Comparison of ENCODE assay signal across 1 cellular context in the genomic region with DNA sequence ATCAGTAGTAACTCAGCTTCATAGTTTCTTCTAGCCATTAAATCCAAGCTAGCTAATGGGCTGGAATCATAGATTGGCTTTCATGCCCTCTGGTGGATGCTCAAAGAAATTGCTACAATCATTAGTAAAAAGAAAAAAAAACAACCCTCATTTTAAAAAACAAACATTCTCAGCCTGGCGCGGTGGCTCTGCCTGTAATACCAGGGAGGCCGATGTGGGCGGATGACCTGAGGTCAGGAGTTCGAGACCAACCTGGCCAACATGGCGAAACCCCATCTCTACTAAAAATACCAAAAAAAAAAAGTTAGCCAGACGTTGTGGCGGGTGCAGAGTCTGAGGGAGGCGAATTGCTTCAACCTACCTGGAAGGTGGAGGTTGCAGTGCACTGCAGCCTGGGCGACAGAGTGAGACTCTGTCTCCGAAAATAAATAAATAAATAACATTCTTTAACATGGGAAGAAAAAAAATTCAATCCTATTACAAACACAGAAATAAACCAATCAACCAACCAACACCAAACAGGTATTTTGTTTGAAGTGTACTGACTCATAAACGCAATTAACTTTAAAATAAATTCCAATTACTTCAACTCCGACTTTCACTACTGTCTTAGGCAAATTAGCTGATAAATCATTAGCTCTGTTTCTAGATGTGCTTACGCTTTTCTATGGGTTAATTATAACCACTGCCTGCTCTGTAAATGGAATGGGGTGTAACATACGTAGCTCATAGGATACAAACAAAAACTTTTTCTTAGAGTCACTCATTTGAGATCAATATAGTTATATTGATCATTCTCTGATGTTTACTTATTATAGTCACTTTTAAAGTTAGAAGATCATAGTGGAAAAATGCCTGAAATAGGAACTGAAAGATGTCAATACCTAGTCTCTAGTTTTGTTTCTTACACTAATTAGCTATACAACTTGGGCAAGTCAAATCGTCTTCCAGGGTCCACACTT.
TF ChIP-seq lines count a peak whose summit lies in the region.

No MANE protein-coding gene starts in this region.

TF ChIP-seq in HepG2, 621 proteins besides CTCF, POLR2A, EP300 and RAD21 (continued from another document and continues in another):
- TF ChIP-seq ZNF124 (CRISPR knock-in tag; IDR thresholded peaks at IDR 0.05) (no peak), SP1 (IDR thresholded peaks at IDR 0.05) (no peak), SP1 (CRISPR knock-in tag; IDR thresholded peaks at IDR 0.05) (no peak), ZSCAN30 (CRISPR knock-in tag; IDR thresholded peaks at IDR 0.05) (no peak), RFXAP (CRISPR knock-in tag; IDR thresholded peaks at IDR 0.05; ENCODE audit: borderline replicate concordance) (no peak), ISX (CRISPR knock-in tag; conservative IDR thresholded peaks at IDR 0.05) (no peak), STAT5B (CRISPR knock-in tag; IDR thresholded peaks at IDR 0.05) (no peak), ZNF749 (CRISPR knock-in tag; IDR thresholded peaks at IDR 0.05; ENCODE audit: borderline replicate concordance) (no peak), CHD4 (IDR thresholded peaks at IDR 0.05; ENCODE audit: borderline replicate concordance, low read length) (peak; percentile 94; the same call in 1 of the 2 replicates), KDM1A (CRISPR knock-in tag; IDR thresholded peaks at IDR 0.05) (peak; percentile 35; the same call in 1 of the 2 replicates), ZNF616 (CRISPR knock-in tag; IDR thresholded peaks at IDR 0.05; ENCODE audit: low read depth) (no peak), ZFX (CRISPR knock-in tag; IDR thresholded peaks at IDR 0.05; ENCODE audit: low read depth) (no peak; the same call in 1 of the 2 replicates), ZMYM2 (CRISPR knock-in tag; IDR thresholded peaks at IDR 0.05) (peak; percentile 96), SSRP1 (CRISPR knock-in tag; IDR thresholded peaks at IDR 0.05) (peak; percentile 84; the same call in 1 of the 2 replicates), SOX6 (IDR thresholded peaks at IDR 0.05) (no peak), SOX6 (CRISPR knock-in tag; IDR thresholded peaks at IDR 0.05) (peak; percentile 58), IKZF4 (CRISPR knock-in tag; IDR thresholded peaks at IDR 0.05; ENCODE audit: borderline replicate concordance, low read depth, not compliant biosample characterization) (no peak), ZBTB42 (CRISPR knock-in tag; IDR thresholded peaks at IDR 0.05) (no peak), ZSCAN5A (CRISPR knock-in tag; IDR thresholded peaks at IDR 0.05; ENCODE audit: borderline replicate concordance) (no peak; the same call in 1 of the 2 replicates), ZBTB43 (CRISPR knock-in tag; conservative IDR thresholded peaks at IDR 0.05) (no peak), ZNF367 (CRISPR knock-in tag; IDR thresholded peaks at IDR 0.05; ENCODE audit: borderline replicate concordance) (no peak), ZNF891 (CRISPR knock-in tag; IDR thresholded peaks at IDR 0.05) (no peak), SIX1 (CRISPR knock-in tag; IDR thresholded peaks at IDR 0.05; ENCODE audit: borderline replicate concordance) (no peak), ZFP36L1 (CRISPR knock-in tag; IDR thresholded peaks at IDR 0.05) (no peak), ZNF576 (CRISPR knock-in tag; IDR thresholded peaks at IDR 0.05) (no peak), BORCS8-MEF2B (CRISPR knock-in tag; IDR thresholded peaks at IDR 0.05) (no peak), ZNF746 (CRISPR knock-in tag; IDR thresholded peaks at IDR 0.05) (no peak), HNF1A (IDR thresholded peaks at IDR 0.05; ENCODE audit: low read depth) (peak; percentile 24; the same call in 1 of the 2 replicates), HNF1A (CRISPR knock-in tag; IDR thresholded peaks at IDR 0.05; ENCODE audit: borderline replicate concordance) (no peak), KLF16 (CRISPR knock-in tag; IDR thresholded peaks at IDR 0.05) (no peak), ZNF407 (CRISPR knock-in tag; IDR thresholded peaks at IDR 0.05; ENCODE audit: not compliant biosample characterization) (no peak), GPN1 (CRISPR knock-in tag; IDR thresholded peaks at IDR 0.05; ENCODE audit: borderline replicate concordance) (no peak), CEBPB (IDR thresholded peaks at IDR 0.05; ENCODE audit: borderline replicate concordance, low read depth, low read length) (no peak)
- TF ChIP-seq, protein P1, sequence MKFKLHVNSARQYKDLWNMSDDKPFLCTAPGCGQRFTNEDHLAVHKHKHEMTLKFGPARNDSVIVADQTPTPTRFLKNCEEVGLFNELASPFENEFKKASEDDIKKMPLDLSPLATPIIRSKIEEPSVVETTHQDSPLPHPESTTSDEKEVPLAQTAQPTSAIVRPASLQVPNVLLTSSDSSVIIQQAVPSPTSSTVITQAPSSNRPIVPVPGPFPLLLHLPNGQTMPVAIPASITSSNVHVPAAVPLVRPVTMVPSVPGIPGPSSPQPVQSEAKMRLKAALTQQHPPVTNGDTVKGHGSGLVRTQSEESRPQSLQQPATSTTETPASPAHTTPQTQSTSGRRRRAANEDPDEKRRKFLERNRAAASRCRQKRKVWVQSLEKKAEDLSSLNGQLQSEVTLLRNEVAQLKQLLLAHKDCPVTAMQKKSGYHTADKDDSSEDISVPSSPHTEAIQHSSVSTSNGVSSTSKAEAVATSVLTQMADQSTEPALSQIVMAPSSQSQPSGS (CRISPR knock-in tag; IDR thresholded peaks at IDR 0.05): no peak
- TF ChIP-seq, protein P2, sequence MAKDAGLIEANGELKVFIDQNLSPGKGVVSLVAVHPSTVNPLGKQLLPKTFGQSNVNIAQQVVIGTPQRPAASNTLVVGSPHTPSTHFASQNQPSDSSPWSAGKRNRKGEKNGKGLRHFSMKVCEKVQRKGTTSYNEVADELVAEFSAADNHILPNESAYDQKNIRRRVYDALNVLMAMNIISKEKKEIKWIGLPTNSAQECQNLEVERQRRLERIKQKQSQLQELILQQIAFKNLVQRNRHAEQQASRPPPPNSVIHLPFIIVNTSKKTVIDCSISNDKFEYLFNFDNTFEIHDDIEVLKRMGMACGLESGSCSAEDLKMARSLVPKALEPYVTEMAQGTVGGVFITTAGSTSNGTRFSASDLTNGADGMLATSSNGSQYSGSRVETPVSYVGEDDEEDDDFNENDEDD (CRISPR knock-in tag; IDR thresholded peaks at IDR 0.05; ENCODE audit: borderline replicate concordance): no peak
- TF ChIP-seq, protein P3, sequence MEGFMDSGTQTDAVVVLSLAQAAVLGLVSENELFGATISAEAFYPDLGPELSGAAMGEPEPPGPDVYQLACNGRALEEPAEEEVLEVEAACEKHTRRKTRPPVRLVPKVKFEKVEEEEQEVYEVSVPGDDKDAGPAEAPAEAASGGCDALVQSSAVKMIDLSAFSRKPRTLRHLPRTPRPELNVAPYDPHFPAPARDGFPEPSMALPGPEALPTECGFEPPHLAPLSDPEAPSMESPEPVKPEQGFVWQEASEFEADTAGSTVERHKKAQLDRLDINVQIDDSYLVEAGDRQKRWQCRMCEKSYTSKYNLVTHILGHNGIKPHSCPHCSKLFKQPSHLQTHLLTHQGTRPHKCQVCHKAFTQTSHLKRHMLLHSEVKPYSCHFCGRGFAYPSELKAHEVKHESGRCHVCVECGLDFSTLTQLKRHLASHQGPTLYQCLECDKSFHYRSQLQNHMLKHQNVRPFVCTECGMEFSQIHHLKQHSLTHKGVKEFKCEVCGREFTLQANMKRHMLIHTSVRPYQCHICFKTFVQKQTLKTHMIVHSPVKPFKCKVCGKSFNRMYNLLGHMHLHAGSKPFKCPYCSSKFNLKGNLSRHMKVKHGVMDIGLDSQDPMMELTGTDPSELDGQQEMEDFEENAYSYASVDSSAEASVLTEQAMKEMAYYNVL (CRISPR knock-in tag; IDR thresholded peaks at IDR 0.05; ENCODE audit: borderline replicate concordance): peak; percentile 34; the same call in 1 of the 2 replicates
